23 cellular contexts compared by ENCODE assay signal in genomic region chr16:84487358-84487757, GRCh38.
"Had no signal": no experiment of that assay in that cellular context is flagged by ENCODE, and none has a peak within 500 bp of the region (broad histone marks: within the 10 kb centered on the region; RNA-seq: fewer than 3 reads in every experiment).

No MANE protein-coding gene starts in this region.

- H3K27me3 ChIP-seq: adrenal gland had no signal

- DNase-seq: activated B cell treated with CpG ODN at 0.5 μM for 24 hours; activated CD4-positive, alpha-beta T cell treated with anti-CD3 and anti-CD28 coated beads for 1 hour; activated CD4-positive, alpha-beta T cell treated with anti-CD3 and anti-CD28 coated beads, Interleukin-2, amount 10 ng/mL, durations not matched to agents 24 days and 14 days; activated CD4-positive, alpha-beta T cell treated with anti-CD3 and anti-CD28 coated beads, Interleukin-2, amount 50 U/mL, for 48 hours; activated gamma-delta T cell; activated naive CD4-positive, alpha-beta T cell treated with anti-CD3 and anti-CD28 coated beads for 36 hours; activated T-cell treated with anti-CD3 and anti-CD28 coated beads, Interleukin-2, amount 50 U/mL, for 4 hours; anterior cingulate cortex; Karpas-422; MM.1S; NCI-H1105; NCI-H1436; NCI-H1694 treated with DMSO at 0.1 percent for 48 hours; NCI-H2029 treated with DMSO at 0.1 percent for 48 hours; NCI-H345; NCI-H510A; NCI-H526 treated with DMSO at 0.1 percent for 48 hours; NCI-H82; SIG-M5; T-helper 17 cell; T-helper 9 cell had no signal

- H3K9me3 ChIP-seq: adrenal gland had no signal

- ATAC-seq: activated T-cell treated with anti-CD3 and anti-CD28 coated beads, Interleukin-2, amount 50 U/mL, for 4 hours; T-helper 17 cell had no signal

- H3K27ac ChIP-seq: adrenal gland had no signal

- H3K4me3 ChIP-seq: adrenal gland, K562 had no signal

- H3K4me1 ChIP-seq: adrenal gland had no signal

- H3K36me3 ChIP-seq: adrenal gland had no signal
